Comparison of ENCODE assay signal across 22 cellular contexts in genomic region chr1:53467391-53467790, GRCh38. TPM values are rescaled to one million over a fixed set of nuclear protein-coding genes. Genes with fewer than 3 reads are reported as not detected.
A peak's percentile ranks its signal among the peaks of the same experiment; 100 is the strongest.
DNase-seq lines count a peak whose midpoint lies in the region; ATAC-seq, FAIRE-seq and TF ChIP-seq lines count a peak whose summit lies in the region.
"Had no signal": no experiment of that assay in that cellular context is flagged by ENCODE, and none has a peak within 500 bp of the region (broad histone marks: within the 10 kb centered on the region; RNA-seq: fewer than 3 reads in every experiment).

No MANE protein-coding gene starts in this region.

- CTCF ChIA-PET in GM12878 (lab: Yijun Ruan, JAX), result interaction anchor here (1.7 kb wide), 1 partner anchor 23 kb away, joined by 5 read pairs; no protein-coding TSS in a partner anchor

- no peak for FAIRE-seq in GM12878 (lab: Jason Lieb, UNC)
- FAIRE-seq: H1 had no signal

- H3K36me3 Mint-ChIP-seq in activated CD4-positive, alpha-beta T cell treated with anti-CD3 and anti-CD28 coated beads, Interleukin-2, amount 10 ng/mL, durations not matched to agents 24 days and 14 days (ENCODE audit: low read depth), result no peaks in the 10 kb centered on the region
- H3K36me3 Mint-ChIP-seq: CD14-positive monocyte; CD8-positive, alpha-beta memory T cell had no signal

- peak; percentile 55 for DNase-seq in KBM-7
- peak; percentile 26 for DNase-seq in SKM-1 (lab: John Stamatoyannopoulos, UW; ENCODE audit: unreplicated experiment)
- no peak for DNase-seq in GM12878 (ENCODE audit: low read depth, low spot score)
- no peak for DNase-seq in activated CD4-positive, alpha-beta T cell treated with anti-CD3 and anti-CD28 coated beads, Interleukin-2, amount 10 ng/mL, durations not matched to agents 24 days and 14 days
- DNase-seq in central memory CD4-positive, alpha-beta T cell, result no peak
- DNase-seq in occipital lobe (lab: John Stamatoyannopoulos, UW), result no peak
- DNase-seq: CD8-positive, alpha-beta memory T cell; IMR-90; NCI-H2029; NCI-H446 treated with DMSO at 0.1 percent for 48 hours; NCI-H526; NCI-H82; NK-92 treated with Interleukin-12 subunit alpha and Interleukin-12 subunit beta, amount 100 ng/mL, for 24 hours; SHP77 treated with DMSO at 0.1 percent for 48 hours had no signal

- no peak for TF ChIP-seq POLR2A in GM12878 (IDR thresholded peaks at IDR 0.05; ENCODE audit: low read depth, low read length)

- H3K9me3 ChIP-seq in BLaER1 treated with 17β-estradiol and CSF1 and Interleukin-3, amounts not matched to agents 10 nM and 100 nM (replicated peaks in 1 of 11), result no peaks in the 10 kb centered on the region
- H3K9me3 ChIP-seq in GM12878 (replicated peaks; ENCODE audit: control insufficient read depth, insufficient read depth, low read length), result no peaks in the 10 kb centered on the region

- H3K79me2 ChIP-seq in GM12878 (ENCODE audit: control insufficient read depth, insufficient read depth, low read length), result no peaks in the 10 kb centered on the region

- no peaks in the 10 kb centered on the region for H3K36me3 ChIP-seq in BLaER1 treated with 17β-estradiol and CSF1 and Interleukin-3, amounts not matched to agents 10 nM and 100 nM
- no peaks in the 10 kb centered on the region for H3K36me3 ChIP-seq in GM12878 (ENCODE audit: control insufficient read depth in 2 of 2, insufficient read depth in 2 of 2, low read length in 1 of 2)

- no peak overlapping the region for H3K27ac ChIP-seq in BLaER1 treated with 17β-estradiol and CSF1 and Interleukin-3, amounts not matched to agents 10 nM and 100 nM
- H3K27ac ChIP-seq in GM12878 (ENCODE audit: control insufficient read depth, insufficient read depth), result no peak overlapping the region
- H3K27ac ChIP-seq: KMS-11, RWPE1 had no signal

- no peak overlapping the region for H3K4me3 ChIP-seq in BLaER1 treated with 17β-estradiol and CSF1 and Interleukin-3, amounts not matched to agents 10 nM and 100 nM
- no peak overlapping the region for H3K4me3 ChIP-seq in GM12878

- TF ChIP-seq CTCF in GM12878 (IDR thresholded peaks at IDR 0.05 in 2 of 3, conservative IDR thresholded peaks at IDR 0.05 in 1 of 3; ENCODE audit: control insufficient read depth in 2 of 3, extremely low read depth in 1 of 3, insufficient read depth in 1 of 3, low read depth in 3 of 3, low read length in 3 of 3), result no peak

- no TSS peak for BruUV-seq in GM12878 (replicated peaks; lab: Mats Ljungman, UMichigan)

- SMC1A ChIA-PET in GM12878 (lab: Charles Lee; ENCODE audit: uncharacterized antibody, unreplicated experiment), result no interaction called here

- no peak overlapping the region for H3K27ac Mint-ChIP-seq in activated CD4-positive, alpha-beta T cell treated with anti-CD3 and anti-CD28 coated beads, Interleukin-2, amount 10 ng/mL, durations not matched to agents 24 days and 14 days
- H3K27ac Mint-ChIP-seq: CD14-positive monocyte had no signal

- TF ChIP-seq EP300 in GM12878 (IDR thresholded peaks at IDR 0.05; ENCODE audit: borderline replicate concordance in 1 of 2, control insufficient read depth in 1 of 2, low read depth in 2 of 2, low read length in 2 of 2), result no peak

- no peak overlapping the region for H3K4me3 Mint-ChIP-seq in activated CD4-positive, alpha-beta T cell treated with anti-CD3 and anti-CD28 coated beads, Interleukin-2, amount 10 ng/mL, durations not matched to agents 24 days and 14 days
- H3K4me3 Mint-ChIP-seq: CD14-positive monocyte; CD8-positive, alpha-beta memory T cell had no signal

- peak overlapping the region in 10 of 11 experiments; percentile 6 to 37 (median 25); a peak in 11 of 22 replicates for H3K4me2 ChIP-seq in BLaER1 treated with 17β-estradiol and CSF1 and Interleukin-3, amounts not matched to agents 10 nM and 100 nM
- no peak overlapping the region for H3K4me2 ChIP-seq in GM12878 (ENCODE audit: control insufficient read depth, insufficient read depth)
- H3K4me2 ChIP-seq: KMS-11 had no signal

- RAD21 ChIA-PET in GM12878 (lab: Charles Lee; ENCODE audit: unreplicated experiment), result no interaction called here

- H2AFZ ChIP-seq in GM12878 (ENCODE audit: control insufficient read depth, low read depth, low read length), result no peak overlapping the region

- H3K4me1 Mint-ChIP-seq in activated CD4-positive, alpha-beta T cell treated with anti-CD3 and anti-CD28 coated beads, Interleukin-2, amount 10 ng/mL, durations not matched to agents 24 days and 14 days, result no peaks in the 10 kb centered on the region

- peaks cover 7 to 13% (median 11%) of the 10 kb centered on the region in 10 experiments; a peak in 17 of 20 replicates for H3K4me1 ChIP-seq in BLaER1 treated with 17β-estradiol and CSF1 and Interleukin-3, amounts not matched to agents 10 nM and 100 nM
- no peaks in the 10 kb centered on the region; the same call in 1 of the 2 replicates for H3K4me1 ChIP-seq in GM12878 (ENCODE audit: control insufficient read depth, insufficient read depth, low read length)

- no peaks in the 10 kb centered on the region for H3K9me3 Mint-ChIP-seq in activated CD4-positive, alpha-beta T cell treated with anti-CD3 and anti-CD28 coated beads, Interleukin-2, amount 10 ng/mL, durations not matched to agents 24 days and 14 days
- H3K9me3 Mint-ChIP-seq: CD8-positive, alpha-beta memory T cell had no signal

- H3K27me3 Mint-ChIP-seq in activated CD4-positive, alpha-beta T cell treated with anti-CD3 and anti-CD28 coated beads, Interleukin-2, amount 10 ng/mL, durations not matched to agents 24 days and 14 days, result no peaks in the 10 kb centered on the region

- H3K27me3 ChIP-seq in BLaER1 treated with 17β-estradiol and CSF1 and Interleukin-3, amounts not matched to agents 10 nM and 100 nM, result no peaks in the 10 kb centered on the region
- no peaks in the 10 kb centered on the region; a peak in 1 of 4 replicates for H3K27me3 ChIP-seq in GM12878 (replicated peaks in 1 of 2; ENCODE audit: control insufficient read depth in 2 of 2, insufficient read depth in 2 of 2, low read length in 1 of 2)

- no peaks in the 10 kb centered on the region for H4K20me1 ChIP-seq in BLaER1 treated with 17β-estradiol and CSF1 and Interleukin-3, amounts not matched to agents 10 nM and 100 nM
- H4K20me1 ChIP-seq in GM12878 (ENCODE audit: control insufficient read depth, insufficient read depth), result no peaks in the 10 kb centered on the region

- intact Hi-C loops in GM12878 (cut with micrococcal nuclease; ENCODE audit: unreplicated experiment), result no loop called here
- intact Hi-C loops in activated CD4-positive, alpha-beta T cell treated with anti-CD3 and anti-CD28 coated beads, Interleukin-2, amount 10 ng/mL, durations not matched to agents 24 days and 14 days (cut with micrococcal nuclease), result no loop called here

- POLR2A ChIA-PET in GM12878 (lab: Charles Lee), result no interaction called here

- ATAC-seq in GM12878 (no peak), GM21423 (IDR thresholded peaks at IDR 0.05; ENCODE audit: unreplicated experiment) (no peak)
- ATAC-seq: HCT116 had no signal

- in situ Hi-C loops in KBM-7 (cut with MboI; ENCODE audit: low pct_unique_long_range_greater_than_20kb, low sequenced_read_pairs), result no loop called here
- in situ Hi-C loops in GM12878 (cut with MboI), result no loop called here

- TF ChIP-seq RAD21 in GM12878 (IDR thresholded peaks at IDR 0.05; ENCODE audit: insufficient read depth, low read depth, low read length), result no peak

- no peak overlapping the region for H3K9ac ChIP-seq in BLaER1 treated with 17β-estradiol and CSF1 and Interleukin-3, amounts not matched to agents 10 nM and 100 nM
- no peak overlapping the region for H3K9ac ChIP-seq in GM12878 (ENCODE audit: control insufficient read depth, insufficient read depth, low read length)
- H3K9ac ChIP-seq: KMS-11 had no signal

TF ChIP-seq in GM12878, 131 proteins besides CTCF, POLR2A, EP300 and RAD21:
- no peak for TF ChIP-seq RUNX3 (IDR thresholded peaks at IDR 0.05; ENCODE audit: low read length)
- TF ChIP-seq MTA3 (IDR thresholded peaks at IDR 0.05; ENCODE audit: borderline replicate concordance, low read length), result no peak
- TF ChIP-seq MEF2B (IDR thresholded peaks at IDR 0.05; ENCODE audit: partially characterized antibody, poor library complexity, severe bottlenecking), result peak; percentile 65

RNA-seq across cellular contexts. Expression of gene DMRTB1, which starts 8.2 kb away (rescaled TPM):
- not detected in 2 replicates for total RNA-seq in GM12878 (2013; cell fraction: nucleolus; rRNA removed)
- total RNA-seq in GM12878 (2014; rRNA removed) (not detected in 2 replicates), GM12878 (2014; rRNA removed; fragmentation: Illumina TruSeq; extraction: Trizol) (not detected in 2 replicates), GM12878 (2021) (not detected in 2 replicates), occipital lobe (not detected)
- polyA plus RNA-seq in GM12878 (2011; ENCODE audit: low read depth), result not detected
- polyA plus RNA-seq in GM12878 (2011; rRNA removed) (not detected in 2 replicates), GM12878 (2014; fragmentation: Illumina TruSeq; extraction: Trizol) (not detected in 2 replicates), GM12878 (2014; fragmentation: Nextera tagmentation; extraction: Ambion mirVana) (not detected), GM12878 (2014; rRNA removed) (not detected in 2 replicates), GM12878 (2016; fragmentation: Nextera tagmentation; extraction: Ambion mirVana) (not detected)
- not detected in 2 replicates for polyA plus RNA-seq in GM12878 (2011; cell fraction: cytosol; rRNA removed)
- polyA plus RNA-seq in GM12878 (2011; cell fraction: nucleus; rRNA removed), result not detected in 2 replicates
- polyA plus RNA-seq in GM12878 (2012), result not detected in 2 replicates
- not detected in 2 replicates for polyA minus RNA-seq in GM12878 (2011; rRNA and poly(A)+ RNA removed)
- not detected in 2 replicates for polyA minus RNA-seq in GM12878 (2011; cell fraction: cytosol; rRNA and poly(A)+ RNA removed)
- polyA minus RNA-seq in GM12878 (2011; cell fraction: nucleus; rRNA and poly(A)+ RNA removed), result not detected in 2 replicates
- total RNA-seq in activated CD4-positive, alpha-beta T cell treated with anti-CD3 and anti-CD28 coated beads, Interleukin-2, amount 10 ng/mL, durations not matched to agents 24 days and 14 days, result not detected in 2 replicates
- total RNA-seq: A673; CD8-positive, alpha-beta memory T cell; IMR-90 had no signal
- polyA plus RNA-seq: CD14-positive monocyte; CD8-positive, alpha-beta memory T cell; IMR-90 had no signal

Comparison
In these comparisons a context has a peak if more than half of its experiments do, and no peak if none do; other contexts are left out.
1. DNase-seq: peak in KBM-7 (single experiment) and SKM-1 (single experiment); none in GM12878 (single experiment), activated CD4-positive, alpha-beta T cell treated with anti-CD3 and anti-CD28 coated beads, Interleukin-2, amount 10 ng/mL, durations not matched to agents 24 days and 14 days (single experiment), central memory CD4-positive, alpha-beta T cell (single experiment) and occipital lobe (single experiment).